In the genomic region with DNA sequence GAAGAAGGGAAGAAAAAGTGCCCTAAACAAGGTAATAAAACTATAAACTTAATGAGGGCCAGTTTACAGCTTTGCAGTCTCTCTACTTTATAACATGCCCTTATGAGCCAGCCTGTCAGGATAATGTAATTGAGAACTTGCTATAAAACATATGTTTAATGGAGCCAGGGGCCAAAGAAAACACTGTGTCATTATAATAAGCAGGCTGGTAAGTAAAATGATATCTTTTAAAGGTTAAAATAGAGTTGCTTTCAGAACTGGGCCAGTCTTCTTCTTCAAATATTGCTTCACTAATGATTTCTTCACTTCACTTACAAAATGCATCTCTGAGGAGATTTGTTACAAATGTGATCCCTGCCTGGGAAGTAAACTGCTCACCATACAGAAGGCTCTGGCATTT, we compare ENCODE assay signal across 1 cellular context.
TF ChIP-seq lines count a peak whose summit lies in the region.

No MANE protein-coding gene starts in this region.

TF ChIP-seq in HEK293, 187 proteins besides CTCF, POLR2A, EP300 and RAD21 (continued from another document and continues in another):
- no peak for TF ChIP-seq ZBTB21 (tag by site-specific recombination; IDR thresholded peaks at IDR 0.05)
- TF ChIP-seq BCL11A (tag by site-specific recombination; IDR thresholded peaks at IDR 0.05; ENCODE audit: low read depth), result peak; percentile 89
- peak; percentile 31; the same call in 1 of the 2 replicates for TF ChIP-seq ZNF394 (tag by site-specific recombination; IDR thresholded peaks at IDR 0.05; ENCODE audit: borderline replicate concordance)
- TF ChIP-seq, protein P1, sequence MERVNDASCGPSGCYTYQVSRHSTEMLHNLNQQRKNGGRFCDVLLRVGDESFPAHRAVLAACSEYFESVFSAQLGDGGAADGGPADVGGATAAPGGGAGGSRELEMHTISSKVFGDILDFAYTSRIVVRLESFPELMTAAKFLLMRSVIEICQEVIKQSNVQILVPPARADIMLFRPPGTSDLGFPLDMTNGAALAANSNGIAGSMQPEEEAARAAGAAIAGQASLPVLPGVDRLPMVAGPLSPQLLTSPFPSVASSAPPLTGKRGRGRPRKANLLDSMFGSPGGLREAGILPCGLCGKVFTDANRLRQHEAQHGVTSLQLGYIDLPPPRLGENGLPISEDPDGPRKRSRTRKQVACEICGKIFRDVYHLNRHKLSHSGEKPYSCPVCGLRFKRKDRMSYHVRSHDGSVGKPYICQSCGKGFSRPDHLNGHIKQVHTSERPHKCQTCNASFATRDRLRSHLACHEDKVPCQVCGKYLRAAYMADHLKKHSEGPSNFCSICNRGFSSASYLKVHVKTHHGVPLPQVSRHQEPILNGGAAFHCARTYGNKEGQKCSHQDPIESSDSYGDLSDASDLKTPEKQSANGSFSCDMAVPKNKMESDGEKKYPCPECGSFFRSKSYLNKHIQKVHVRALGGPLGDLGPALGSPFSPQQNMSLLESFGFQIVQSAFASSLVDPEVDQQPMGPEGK (tag by site-specific recombination; IDR thresholded peaks at IDR 0.05), result peak; percentile 51; the same call in 1 of the 2 replicates
- TF ChIP-seq ZBTB48 (tag by site-specific recombination; IDR thresholded peaks at IDR 0.05), result peak; percentile 40; the same call in 1 of the 2 replicates
- TF ChIP-seq, protein P2, sequence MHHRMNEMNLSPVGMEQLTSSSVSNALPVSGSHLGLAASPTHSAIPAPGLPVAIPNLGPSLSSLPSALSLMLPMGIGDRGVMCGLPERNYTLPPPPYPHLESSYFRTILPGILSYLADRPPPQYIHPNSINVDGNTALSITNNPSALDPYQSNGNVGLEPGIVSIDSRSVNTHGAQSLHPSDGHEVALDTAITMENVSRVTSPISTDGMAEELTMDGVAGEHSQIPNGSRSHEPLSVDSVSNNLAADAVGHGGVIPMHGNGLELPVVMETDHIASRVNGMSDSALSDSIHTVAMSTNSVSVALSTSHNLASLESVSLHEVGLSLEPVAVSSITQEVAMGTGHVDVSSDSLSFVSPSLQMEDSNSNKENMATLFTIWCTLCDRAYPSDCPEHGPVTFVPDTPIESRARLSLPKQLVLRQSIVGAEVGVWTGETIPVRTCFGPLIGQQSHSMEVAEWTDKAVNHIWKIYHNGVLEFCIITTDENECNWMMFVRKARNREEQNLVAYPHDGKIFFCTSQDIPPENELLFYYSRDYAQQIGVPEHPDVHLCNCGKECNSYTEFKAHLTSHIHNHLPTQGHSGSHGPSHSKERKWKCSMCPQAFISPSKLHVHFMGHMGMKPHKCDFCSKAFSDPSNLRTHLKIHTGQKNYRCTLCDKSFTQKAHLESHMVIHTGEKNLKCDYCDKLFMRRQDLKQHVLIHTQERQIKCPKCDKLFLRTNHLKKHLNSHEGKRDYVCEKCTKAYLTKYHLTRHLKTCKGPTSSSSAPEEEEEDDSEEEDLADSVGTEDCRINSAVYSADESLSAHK (tag by site-specific recombination; IDR thresholded peaks at IDR 0.05), result peak; percentile 93
- TF ChIP-seq ZNF501 (tag by site-specific recombination; IDR thresholded peaks at IDR 0.05), result peak; percentile 66
- no peak for TF ChIP-seq ZSCAN23 (tag by site-specific recombination; IDR thresholded peaks at IDR 0.05)
- TF ChIP-seq, protein P3, sequence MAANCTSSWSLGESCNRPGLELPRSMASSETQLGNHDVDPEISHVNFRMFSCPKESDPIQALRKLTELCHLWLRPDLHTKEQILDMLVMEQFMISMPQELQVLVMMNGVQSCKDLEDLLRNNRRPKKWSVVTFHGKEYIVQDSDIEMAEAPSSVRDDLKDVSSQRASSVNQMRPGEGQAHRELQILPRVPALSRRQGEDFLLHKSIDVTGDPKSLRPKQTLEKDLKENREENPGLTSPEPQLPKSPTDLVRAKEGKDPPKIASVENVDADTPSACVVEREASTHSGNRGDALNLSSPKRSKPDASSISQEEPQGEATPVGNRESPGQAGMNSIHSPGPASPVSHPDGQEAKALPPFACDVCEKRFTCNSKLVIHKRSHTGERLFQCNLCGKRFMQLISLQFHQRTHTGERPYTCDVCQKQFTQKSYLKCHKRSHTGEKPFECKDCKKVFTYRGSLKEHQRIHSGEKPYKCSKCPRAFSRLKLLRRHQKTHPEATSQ (tag by site-specific recombination; IDR thresholded peaks at IDR 0.05), result no peak
- peak; percentile 75; the same call in 1 of the 2 replicates for TF ChIP-seq ZNF24 (tag by site-specific recombination; IDR thresholded peaks at IDR 0.05)
- no peak for TF ChIP-seq ZNF146 (tag by site-specific recombination; IDR thresholded peaks at IDR 0.05)
- TF ChIP-seq, protein P4, sequence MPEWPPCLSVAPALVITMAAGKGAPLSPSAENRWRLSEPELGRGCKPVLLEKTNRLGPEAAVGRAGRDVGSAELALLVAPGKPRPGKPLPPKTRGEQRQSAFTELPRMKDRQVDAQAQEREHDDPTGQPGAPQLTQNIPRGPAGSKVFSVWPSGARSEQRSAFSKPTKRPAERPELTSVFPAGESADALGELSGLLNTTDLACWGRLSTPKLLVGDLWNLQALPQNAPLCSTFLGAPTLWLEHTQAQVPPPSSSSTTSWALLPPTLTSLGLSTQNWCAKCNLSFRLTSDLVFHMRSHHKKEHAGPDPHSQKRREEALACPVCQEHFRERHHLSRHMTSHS (tag by site-specific recombination; IDR thresholded peaks at IDR 0.05), result peak; percentile 86
- TF ChIP-seq, protein P5, sequence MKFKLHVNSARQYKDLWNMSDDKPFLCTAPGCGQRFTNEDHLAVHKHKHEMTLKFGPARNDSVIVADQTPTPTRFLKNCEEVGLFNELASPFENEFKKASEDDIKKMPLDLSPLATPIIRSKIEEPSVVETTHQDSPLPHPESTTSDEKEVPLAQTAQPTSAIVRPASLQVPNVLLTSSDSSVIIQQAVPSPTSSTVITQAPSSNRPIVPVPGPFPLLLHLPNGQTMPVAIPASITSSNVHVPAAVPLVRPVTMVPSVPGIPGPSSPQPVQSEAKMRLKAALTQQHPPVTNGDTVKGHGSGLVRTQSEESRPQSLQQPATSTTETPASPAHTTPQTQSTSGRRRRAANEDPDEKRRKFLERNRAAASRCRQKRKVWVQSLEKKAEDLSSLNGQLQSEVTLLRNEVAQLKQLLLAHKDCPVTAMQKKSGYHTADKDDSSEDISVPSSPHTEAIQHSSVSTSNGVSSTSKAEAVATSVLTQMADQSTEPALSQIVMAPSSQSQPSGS (tag by site-specific recombination; IDR thresholded peaks at IDR 0.05; ENCODE audit: low read depth), result peak; percentile 54; the same call in 1 of the 2 replicates
- peak; percentile 70 for TF ChIP-seq ZBTB8A (tag by site-specific recombination; IDR thresholded peaks at IDR 0.05)
- TF ChIP-seq, protein P6, sequence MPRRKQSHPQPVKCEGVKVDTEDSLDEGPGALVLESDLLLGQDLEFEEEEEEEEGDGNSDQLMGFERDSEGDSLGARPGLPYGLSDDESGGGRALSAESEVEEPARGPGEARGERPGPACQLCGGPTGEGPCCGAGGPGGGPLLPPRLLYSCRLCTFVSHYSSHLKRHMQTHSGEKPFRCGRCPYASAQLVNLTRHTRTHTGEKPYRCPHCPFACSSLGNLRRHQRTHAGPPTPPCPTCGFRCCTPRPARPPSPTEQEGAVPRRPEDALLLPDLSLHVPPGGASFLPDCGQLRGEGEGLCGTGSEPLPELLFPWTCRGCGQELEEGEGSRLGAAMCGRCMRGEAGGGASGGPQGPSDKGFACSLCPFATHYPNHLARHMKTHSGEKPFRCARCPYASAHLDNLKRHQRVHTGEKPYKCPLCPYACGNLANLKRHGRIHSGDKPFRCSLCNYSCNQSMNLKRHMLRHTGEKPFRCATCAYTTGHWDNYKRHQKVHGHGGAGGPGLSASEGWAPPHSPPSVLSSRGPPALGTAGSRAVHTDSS (tag by site-specific recombination; IDR thresholded peaks at IDR 0.05), result peak; percentile 59; the same call in 1 of the 2 replicates
- peak; percentile 36; the same call in 1 of the 2 replicates for TF ChIP-seq YY1 (tag by site-specific recombination; IDR thresholded peaks at IDR 0.05)
- no peak for TF ChIP-seq ZNF214 (tag by site-specific recombination; IDR thresholded peaks at IDR 0.05; ENCODE audit: borderline replicate concordance)
- TF ChIP-seq ZNF626 (tag by site-specific recombination; IDR thresholded peaks at IDR 0.05), result peak; percentile 81; the same call in 1 of the 2 replicates
- peak; percentile 77 for TF ChIP-seq ZNF561 (tag by site-specific recombination; IDR thresholded peaks at IDR 0.05; ENCODE audit: borderline replicate concordance)
- TF ChIP-seq HOXD13 (CRISPR knock-in tag; IDR thresholded peaks at IDR 0.05; ENCODE audit: borderline replicate concordance), result peak; percentile 83; the same call in 1 of the 2 replicates
- TF ChIP-seq, protein P7, sequence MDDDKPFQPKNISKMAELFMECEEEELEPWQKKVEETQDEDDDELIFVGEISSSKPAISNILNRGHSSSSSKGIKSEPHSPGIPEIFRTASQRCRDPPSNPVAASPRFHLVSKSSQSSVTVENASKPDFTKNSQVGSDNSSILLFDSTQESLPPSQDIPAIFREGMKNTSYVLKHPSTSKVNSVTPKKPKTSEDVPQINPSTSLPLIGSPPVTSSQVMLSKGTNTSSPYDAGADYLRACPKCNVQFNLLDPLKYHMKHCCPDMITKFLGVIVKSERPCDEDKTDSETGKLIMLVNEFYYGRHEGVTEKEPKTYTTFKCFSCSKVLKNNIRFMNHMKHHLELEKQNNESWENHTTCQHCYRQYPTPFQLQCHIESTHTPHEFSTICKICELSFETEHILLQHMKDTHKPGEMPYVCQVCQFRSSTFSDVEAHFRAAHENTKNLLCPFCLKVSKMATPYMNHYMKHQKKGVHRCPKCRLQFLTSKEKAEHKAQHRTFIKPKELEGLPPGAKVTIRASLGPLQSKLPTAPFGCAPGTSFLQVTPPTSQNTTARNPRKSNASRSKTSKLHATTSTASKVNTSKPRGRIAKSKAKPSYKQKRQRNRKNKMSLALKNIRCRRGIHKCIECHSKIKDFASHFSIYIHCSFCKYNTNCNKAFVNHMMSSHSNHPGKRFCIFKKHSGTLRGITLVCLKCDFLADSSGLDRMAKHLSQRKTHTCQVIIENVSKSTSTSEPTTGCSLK (tag by site-specific recombination; IDR thresholded peaks at IDR 0.05), result no peak
- peak; percentile 25 for TF ChIP-seq ZNF510 (tag by site-specific recombination; IDR thresholded peaks at IDR 0.05; ENCODE audit: insufficient replicate concordance)
- no peak for TF ChIP-seq ZNF48 (tag by site-specific recombination; IDR thresholded peaks at IDR 0.05)
- no peak for TF ChIP-seq ZNF664 (tag by site-specific recombination; IDR thresholded peaks at IDR 0.05)
- TF ChIP-seq ZNF174 (tag by site-specific recombination; IDR thresholded peaks at IDR 0.05), result no peak
- TF ChIP-seq ZNF302 (tag by site-specific recombination; IDR thresholded peaks at IDR 0.05; ENCODE audit: low read depth), result peak; percentile 88
- 0 out of 2 replicates have a peak, but pooled peaks have one; percentile 55 for TF ChIP-seq ZNF76 (tag by site-specific recombination; IDR thresholded peaks at IDR 0.05; ENCODE audit: borderline replicate concordance, low read depth)
- TF ChIP-seq, protein P8, sequence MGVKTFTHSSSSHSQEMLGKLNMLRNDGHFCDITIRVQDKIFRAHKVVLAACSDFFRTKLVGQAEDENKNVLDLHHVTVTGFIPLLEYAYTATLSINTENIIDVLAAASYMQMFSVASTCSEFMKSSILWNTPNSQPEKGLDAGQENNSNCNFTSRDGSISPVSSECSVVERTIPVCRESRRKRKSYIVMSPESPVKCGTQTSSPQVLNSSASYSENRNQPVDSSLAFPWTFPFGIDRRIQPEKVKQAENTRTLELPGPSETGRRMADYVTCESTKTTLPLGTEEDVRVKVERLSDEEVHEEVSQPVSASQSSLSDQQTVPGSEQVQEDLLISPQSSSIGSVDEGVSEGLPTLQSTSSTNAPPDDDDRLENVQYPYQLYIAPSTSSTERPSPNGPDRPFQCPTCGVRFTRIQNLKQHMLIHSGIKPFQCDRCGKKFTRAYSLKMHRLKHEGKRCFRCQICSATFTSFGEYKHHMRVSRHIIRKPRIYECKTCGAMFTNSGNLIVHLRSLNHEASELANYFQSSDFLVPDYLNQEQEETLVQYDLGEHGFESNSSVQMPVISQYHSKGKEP (tag by site-specific recombination; IDR thresholded peaks at IDR 0.05), result peak; percentile 92
- no peak for TF ChIP-seq ZNF366 (tag by site-specific recombination; conservative IDR thresholded peaks at IDR 0.05)
- TF ChIP-seq BCL11B (tag by site-specific recombination; IDR thresholded peaks at IDR 0.05; ENCODE audit: low read depth), result peak; percentile 82; the same call in 1 of the 2 replicates
- TF ChIP-seq, protein P9, sequence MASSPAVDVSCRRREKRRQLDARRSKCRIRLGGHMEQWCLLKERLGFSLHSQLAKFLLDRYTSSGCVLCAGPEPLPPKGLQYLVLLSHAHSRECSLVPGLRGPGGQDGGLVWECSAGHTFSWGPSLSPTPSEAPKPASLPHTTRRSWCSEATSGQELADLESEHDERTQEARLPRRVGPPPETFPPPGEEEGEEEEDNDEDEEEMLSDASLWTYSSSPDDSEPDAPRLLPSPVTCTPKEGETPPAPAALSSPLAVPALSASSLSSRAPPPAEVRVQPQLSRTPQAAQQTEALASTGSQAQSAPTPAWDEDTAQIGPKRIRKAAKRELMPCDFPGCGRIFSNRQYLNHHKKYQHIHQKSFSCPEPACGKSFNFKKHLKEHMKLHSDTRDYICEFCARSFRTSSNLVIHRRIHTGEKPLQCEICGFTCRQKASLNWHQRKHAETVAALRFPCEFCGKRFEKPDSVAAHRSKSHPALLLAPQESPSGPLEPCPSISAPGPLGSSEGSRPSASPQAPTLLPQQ (tag by site-specific recombination; IDR thresholded peaks at IDR 0.05), result peak; percentile 55
- TF ChIP-seq ZNF10 (tag by site-specific recombination; IDR thresholded peaks at IDR 0.05), result peak; percentile 39; the same call in 1 of the 2 replicates
- TF ChIP-seq KLF8 (tag by site-specific recombination; IDR thresholded peaks at IDR 0.05), result peak; percentile 51; the same call in 1 of the 2 replicates
- no peak for TF ChIP-seq ZNF701 (tag by site-specific recombination; IDR thresholded peaks at IDR 0.05)
- no peak for TF ChIP-seq SCRT2 (tag by site-specific recombination; IDR thresholded peaks at IDR 0.05)
- TF ChIP-seq ZBTB17 (tag by site-specific recombination; IDR thresholded peaks at IDR 0.05), result peak; percentile 56
- TF ChIP-seq, protein P10, sequence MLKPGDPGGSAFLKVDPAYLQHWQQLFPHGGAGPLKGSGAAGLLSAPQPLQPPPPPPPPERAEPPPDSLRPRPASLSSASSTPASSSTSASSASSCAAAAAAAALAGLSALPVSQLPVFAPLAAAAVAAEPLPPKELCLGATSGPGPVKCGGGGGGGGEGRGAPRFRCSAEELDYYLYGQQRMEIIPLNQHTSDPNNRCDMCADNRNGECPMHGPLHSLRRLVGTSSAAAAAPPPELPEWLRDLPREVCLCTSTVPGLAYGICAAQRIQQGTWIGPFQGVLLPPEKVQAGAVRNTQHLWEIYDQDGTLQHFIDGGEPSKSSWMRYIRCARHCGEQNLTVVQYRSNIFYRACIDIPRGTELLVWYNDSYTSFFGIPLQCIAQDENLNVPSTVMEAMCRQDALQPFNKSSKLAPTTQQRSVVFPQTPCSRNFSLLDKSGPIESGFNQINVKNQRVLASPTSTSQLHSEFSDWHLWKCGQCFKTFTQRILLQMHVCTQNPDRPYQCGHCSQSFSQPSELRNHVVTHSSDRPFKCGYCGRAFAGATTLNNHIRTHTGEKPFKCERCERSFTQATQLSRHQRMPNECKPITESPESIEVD (tag by site-specific recombination; IDR thresholded peaks at IDR 0.05), result peak; percentile 99
- TF ChIP-seq, protein P11, sequence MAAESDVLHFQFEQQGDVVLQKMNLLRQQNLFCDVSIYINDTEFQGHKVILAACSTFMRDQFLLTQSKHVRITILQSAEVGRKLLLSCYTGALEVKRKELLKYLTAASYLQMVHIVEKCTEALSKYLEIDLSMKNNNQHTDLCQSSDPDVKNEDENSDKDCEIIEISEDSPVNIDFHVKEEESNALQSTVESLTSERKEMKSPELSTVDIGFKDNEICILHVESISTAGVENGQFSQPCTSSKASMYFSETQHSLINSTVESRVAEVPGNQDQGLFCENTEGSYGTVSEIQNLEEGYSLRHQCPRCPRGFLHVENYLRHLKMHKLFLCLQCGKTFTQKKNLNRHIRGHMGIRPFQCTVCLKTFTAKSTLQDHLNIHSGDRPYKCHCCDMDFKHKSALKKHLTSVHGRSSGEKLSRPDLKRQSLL (tag by site-specific recombination; IDR thresholded peaks at IDR 0.05), result no peak
- TF ChIP-seq ZNF391 (tag by site-specific recombination; IDR thresholded peaks at IDR 0.05; ENCODE audit: borderline replicate concordance, low read depth), result peak; percentile 80; the same call in 1 of the 2 replicates
